ENCODE assay signal across 8 cellular contexts in the genomic region with DNA sequence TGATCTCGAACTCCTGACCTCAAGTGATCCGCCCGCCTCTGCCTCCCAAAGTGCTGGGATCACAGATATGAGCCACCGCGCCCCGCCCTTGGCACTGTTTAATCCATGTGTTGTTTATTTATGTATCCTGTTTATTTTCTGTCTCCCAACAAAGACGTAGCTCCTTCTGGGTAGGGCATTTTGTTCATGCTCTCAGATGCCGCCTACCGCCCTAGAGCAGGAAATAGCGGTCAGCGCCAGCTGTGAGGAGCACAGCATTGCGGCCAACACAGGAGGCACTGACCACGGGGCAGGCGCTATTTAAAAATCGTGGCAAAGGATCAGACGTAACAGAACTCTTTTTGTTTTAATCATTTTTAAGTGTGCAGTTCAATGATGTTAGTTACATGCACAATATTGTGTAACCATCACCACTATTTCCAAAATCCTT. TPM values are rescaled to one million over a fixed set of nuclear protein-coding genes. Genes with fewer than 3 reads are reported as not detected.
DNase-seq lines count a peak whose midpoint lies in the region; ATAC-seq and TF ChIP-seq lines count a peak whose summit lies in the region.
"Not testable (repeated sequence)": the region's sequence is repeated elsewhere in the genome, so short reads cannot be mapped to it uniquely, and the experiment has no call there.

No MANE protein-coding gene starts in this region.

- peak; percentile 27 for TF ChIP-seq CTCF in AG09309 (IDR thresholded peaks at IDR 0.05; ENCODE audit: control insufficient read depth, insufficient read depth, low read depth, low read length, missing control alignments)
- TF ChIP-seq CTCF in hepatocyte (IDR thresholded peaks at IDR 0.05; ENCODE audit: poor library complexity), result not testable (repeated sequence)

- not testable (repeated sequence) for H3K4me2 ChIP-seq in hepatocyte

- not testable (repeated sequence) for H3K4me3 ChIP-seq in AG09309 (ENCODE audit: control insufficient read depth, low read depth, low read length); hepatocyte; rectal smooth muscle tissue (ENCODE audit: low read length)
- H3K4me3 ChIP-seq in adipocyte (ENCODE audit: low read length), result peak overlapping the region; percentile 43

- H3K79me2 ChIP-seq in hepatocyte, result not testable (repeated sequence)

- not testable (repeated sequence) for H2AFZ ChIP-seq in hepatocyte

- H3K27ac Mint-ChIP-seq in IgD-negative memory B cell, result peak overlapping the region; percentile 95 to 98 (median 96)

- H3K9ac ChIP-seq in adipocyte (ENCODE audit: low read length), result peak overlapping the region; percentile 17
- not testable (repeated sequence) for H3K9ac ChIP-seq in rectal smooth muscle tissue (ENCODE audit: low read length)

- not testable (repeated sequence) for H3K4me1 ChIP-seq in adipocyte (ENCODE audit: control insufficient read depth, insufficient read depth, low read length); hepatocyte (ENCODE audit: insufficient read depth); rectal smooth muscle tissue (ENCODE audit: control insufficient read depth, insufficient read depth, low read length)

- H3K9me3 ChIP-seq in adipocyte (ENCODE audit: control insufficient read depth, low read length); hepatocyte (ENCODE audit: low read depth): not testable (repeated sequence)

- not testable (repeated sequence) for H3K9me2 ChIP-seq in hepatocyte (replicated peaks; ENCODE audit: insufficient read depth)

- TF ChIP-seq POLR2A in GM18526 (IDR thresholded peaks at IDR 0.05; ENCODE audit: extremely low read depth, insufficient read length), result peak; percentile 13

- not testable (repeated sequence) for H3K36me3 ChIP-seq in adipocyte (ENCODE audit: control insufficient read depth, insufficient read depth, low read length, severe bottlenecking); hepatocyte (replicated peaks; ENCODE audit: insufficient read depth, low read depth); rectal smooth muscle tissue (ENCODE audit: control insufficient read depth, insufficient read depth, low read length)

- WGBS in hepatocyte (ENCODE audit: low lambda C conversion rate, missing lambda C conversion rate), result 82% methylated on average over 16 of the region's 16 CpGs

- peak; percentile 18 for DNase-seq in AG09309 (ENCODE audit: low read depth)
- peak; percentile 78 for DNase-seq in SKM-1 (lab: John Stamatoyannopoulos, UW; ENCODE audit: unreplicated experiment)
- peak; percentile 62 for DNase-seq in adipocyte (ENCODE audit: low read depth)
- peak; percentile 3 for DNase-seq in hepatocyte (ENCODE audit: low spot score)

- peak overlapping the region; percentile 88 to 97 (median 92) for H3K4me3 Mint-ChIP-seq in IgD-negative memory B cell

- H3K27me3 Mint-ChIP-seq in IgD-negative memory B cell, result not testable (repeated sequence)

- ATAC-seq in HG02588 (IDR thresholded peaks at IDR 0.05; ENCODE audit: unreplicated experiment), result peak; percentile 44

- peaks cover 32% of the 10 kb centered on the region for H3K27me3 ChIP-seq in adipocyte (replicated peaks; ENCODE audit: control insufficient read depth, insufficient read depth, low read length)
- H3K27me3 ChIP-seq in hepatocyte; rectal smooth muscle tissue (ENCODE audit: control insufficient read depth, insufficient read depth, low read length): not testable (repeated sequence)

- not testable (repeated sequence) for H3K9me3 Mint-ChIP-seq in IgD-negative memory B cell

- H3K4me1 Mint-ChIP-seq in IgD-negative memory B cell, result peaks cover 9 to 12% (median 12%) of the 10 kb centered on the region in 3 donors

- H4K20me1 ChIP-seq in hepatocyte (ENCODE audit: insufficient read depth, poor library complexity, severe bottlenecking), result not testable (repeated sequence)

- H3K36me3 Mint-ChIP-seq in IgD-negative memory B cell, result not testable (repeated sequence)

- H3K27ac ChIP-seq in hepatocyte, result not testable (repeated sequence)
- peak overlapping the region; percentile 56 for H3K27ac ChIP-seq in rectal smooth muscle tissue (ENCODE audit: low read depth, low read length)

RNA-seq across cellular contexts. Expression of a gene that starts 9.5 kb away (rescaled TPM):
- polyA plus RNA-seq in IgD-negative memory B cell (5.9 TPM), hepatocyte (1.4 TPM in 1 of 2 replicates, not detected in the other)
- not detected in 2 replicates for total RNA-seq in hepatocyte

RNA-seq across cellular contexts. Expression of a gene that starts 20.2 kb away (rescaled TPM):
- polyA plus RNA-seq in IgD-negative memory B cell (6.1 TPM), hepatocyte (27.9 and 44.0 TPM in 2 replicates)
- total RNA-seq in hepatocyte, result 12.0 and 19.2 TPM in 2 replicates

RNA-seq across cellular contexts. Expression of a gene that starts 30.6 kb away (rescaled TPM):
- polyA plus RNA-seq in IgD-negative memory B cell (not detected), hepatocyte (0.36 TPM in 1 of 2 replicates, not detected in the other)
- total RNA-seq in hepatocyte, result not detected in 2 replicates

RNA-seq across cellular contexts. Expression of a gene that starts 32.0 kb away (rescaled TPM):
- polyA plus RNA-seq in IgD-negative memory B cell, result 179 TPM
- 80.8 and 91.8 TPM in 2 replicates for total RNA-seq in hepatocyte
- 125 and 146 TPM in 2 replicates for polyA plus RNA-seq in hepatocyte

RNA-seq across cellular contexts. Expression of a gene that starts 32.6 kb away (rescaled TPM):
- polyA plus RNA-seq in IgD-negative memory B cell (11.6 TPM), hepatocyte (23.4 and 27.4 TPM in 2 replicates)
- total RNA-seq in hepatocyte, result 11.2 and 15.5 TPM in 2 replicates

Comparison
In these comparisons a context has a peak if more than half of its experiments do, and no peak if none do; other contexts are left out.
1. DNase-seq: peak in every context shown above with its lines; median percentile 78 in SKM-1; 62 in adipocyte; 18 in AG09309; 3 in hepatocyte.